ENCODE assay signal across 1 cellular context in the genomic region with DNA sequence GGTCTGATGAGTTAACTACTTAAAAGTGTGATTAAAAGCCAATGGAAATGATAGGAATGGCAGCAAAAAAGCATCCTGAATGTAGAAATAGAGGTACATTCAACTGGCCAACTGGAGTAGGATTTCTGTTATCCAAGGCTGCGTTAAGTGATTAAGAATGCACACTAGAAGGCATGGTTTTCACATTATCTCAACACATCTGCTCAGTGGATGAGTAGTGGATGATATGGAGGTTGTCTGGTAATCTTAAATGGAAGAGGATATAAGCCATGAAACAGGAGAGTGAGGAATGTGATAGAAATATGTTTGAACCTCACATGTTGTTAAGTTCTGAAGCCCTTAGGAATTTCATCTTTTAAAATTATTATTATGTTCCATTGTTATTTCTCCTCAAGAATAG.
TF ChIP-seq lines count a peak whose summit lies in the region.

No MANE protein-coding gene starts in this region.

TF ChIP-seq in A549, 52 proteins besides CTCF, POLR2A, EP300 and RAD21 (continued from another document):
- no peak for TF ChIP-seq TP53 (CRISPR knock-in tag; IDR thresholded peaks at IDR 0.05)
- TF ChIP-seq EHF (CRISPR knock-in tag; IDR thresholded peaks at IDR 0.05): no peak
- TF ChIP-seq, protein P1, sequence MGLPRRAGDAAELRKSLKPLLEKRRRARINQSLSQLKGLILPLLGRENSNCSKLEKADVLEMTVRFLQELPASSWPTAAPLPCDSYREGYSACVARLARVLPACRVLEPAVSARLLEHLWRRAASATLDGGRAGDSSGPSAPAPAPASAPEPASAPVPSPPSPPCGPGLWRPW (IDR thresholded peaks at IDR 0.05): no peak
- TF ChIP-seq HDAC2 (IDR thresholded peaks at IDR 0.05): no peak
- TF ChIP-seq ZC3H11A (IDR thresholded peaks at IDR 0.05): no peak
- TF ChIP-seq RARB (CRISPR knock-in tag; IDR thresholded peaks at IDR 0.05): no peak
- TF ChIP-seq ZFP36 (IDR thresholded peaks at IDR 0.05; ENCODE audit: borderline replicate concordance, partially characterized antibody): no peak
- no peak for TF ChIP-seq GATA3 (IDR thresholded peaks at IDR 0.05; ENCODE audit: borderline replicate concordance)
- TF ChIP-seq RCOR1 (IDR thresholded peaks at IDR 0.05; ENCODE audit: low read depth, low read length): no peak
- TF ChIP-seq, protein P2, sequence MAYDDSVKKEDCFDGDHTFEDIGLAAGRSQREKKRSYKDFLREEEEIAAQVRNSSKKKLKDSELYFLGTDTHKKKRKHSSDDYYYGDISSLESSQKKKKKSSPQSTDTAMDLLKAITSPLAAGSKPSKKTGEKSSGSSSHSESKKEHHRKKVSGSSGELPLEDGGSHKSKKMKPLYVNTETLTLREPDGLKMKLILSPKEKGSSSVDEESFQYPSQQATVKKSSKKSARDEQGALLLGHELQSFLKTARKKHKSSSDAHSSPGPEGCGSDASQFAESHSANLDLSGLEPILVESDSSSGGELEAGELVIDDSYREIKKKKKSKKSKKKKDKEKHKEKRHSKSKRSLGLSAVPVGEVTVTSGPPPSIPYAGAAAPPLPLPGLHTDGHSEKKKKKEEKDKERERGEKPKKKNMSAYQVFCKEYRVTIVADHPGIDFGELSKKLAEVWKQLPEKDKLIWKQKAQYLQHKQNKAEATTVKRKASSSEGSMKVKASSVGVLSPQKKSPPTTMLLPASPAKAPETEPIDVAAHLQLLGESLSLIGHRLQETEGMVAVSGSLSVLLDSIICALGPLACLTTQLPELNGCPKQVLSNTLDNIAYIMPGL (CRISPR knock-in tag; IDR thresholded peaks at IDR 0.05; ENCODE audit: borderline replicate concordance): no peak
- TF ChIP-seq CBX8 (IDR thresholded peaks at IDR 0.05): no peak
- no peak for TF ChIP-seq TFCP2L1 (CRISPR knock-in tag; IDR thresholded peaks at IDR 0.05)
- TF ChIP-seq PHF8 (IDR thresholded peaks at IDR 0.05; ENCODE audit: borderline replicate concordance, low read depth): no peak
